Comparison of ENCODE assay signal across 13 cellular contexts in genomic region chr20:58647814-58648501, GRCh38. TPM values are rescaled to one million over a fixed set of nuclear protein-coding genes. Genes with fewer than 3 reads are reported as not detected.
DNase-seq lines count a peak whose midpoint lies in the region; ATAC-seq and TF ChIP-seq lines count a peak whose summit lies in the region.
"Had no signal": no experiment of that assay in that cellular context is flagged by ENCODE, and none has a peak within 500 bp of the region (broad histone marks: within the 10 kb centered on the region; RNA-seq: fewer than 3 reads in every experiment).

No MANE protein-coding gene starts in this region.

- peak overlapping the region; percentile 46; the same call in 1 of the 2 replicates for H4K91ac ChIP-seq in IMR-90 (ENCODE audit: insufficient read depth, low read depth, low read length)

- no peak overlapping the region; the same call in 1 of the 2 replicates for H3K18ac ChIP-seq in IMR-90 (ENCODE audit: low read depth, low read length)

- DNase-seq in AG08396 (ENCODE audit: low spot score) (peak; percentile 46), IMR-90 (peak; percentile 82), esophagus muscularis mucosa (ENCODE audit: extremely low spot score) (peak; percentile 90), pulmonary artery endothelial cell (ENCODE audit: low read depth, low spot score) (peak; percentile 63), NCI-H69 (lab: John Stamatoyannopoulos, UW) (no peak), Right ventricle myocardium inferior (ENCODE audit: missing footprints) (no peak), GM13976 (ENCODE audit: low spot score) (no peak)
- DNase-seq in effector CD8-positive, alpha-beta T cell (lab: John Stamatoyannopoulos, UW) = no peak
- DNase-seq: activated T-cell treated with anti-CD3 and anti-CD28 coated beads, Interleukin-2, amount 50 U/mL, for 72 hours; BE2C; ovary had no signal

- 0 out of 2 replicates have a peak overlapping the region, but pooled peaks have one; percentile 26 for H3K14ac ChIP-seq in IMR-90 (replicated peaks; ENCODE audit: low read depth, low read length)

- peak overlapping the region; percentile 28 to 57; a peak in 1 of 4 replicates for H4K8ac ChIP-seq in IMR-90 (ENCODE audit: low read depth in 2 of 2, low read length in 2 of 2)

- H2AK5ac ChIP-seq in IMR-90 (ENCODE audit: low read depth, low read length) = peak overlapping the region; percentile 70

- in situ Hi-C loops in IMR-90 (cut with MboI; ENCODE audit: low sequenced_read_pairs) (no loop called here), GM13976 (cut with MboI; ENCODE audit: low sequenced_read_pairs, unreplicated experiment) (loop anchor here (25.0 kb wide), 1 partner anchor 411 kb away; the partner anchor contains the start of gene ANKRD60)

- TF ChIP-seq POLR2A in IMR-90 (IDR thresholded peaks at IDR 0.05; ENCODE audit: low read depth, low read length) = no peak
- no peak for TF ChIP-seq POLR2A in esophagus muscularis mucosa (IDR thresholded peaks at IDR 0.05; ENCODE audit: low read depth)

- H3K4me1 ChIP-seq in IMR-90 (ENCODE audit: control insufficient read depth, insufficient read depth, low read length) (peaks cover 7% of the 10 kb centered on the region), esophagus muscularis mucosa (peaks cover 12 to 67% (median 60%) of the 10 kb centered on the region in 4 donors)

- no peak for TF ChIP-seq CTCF in IMR-90 (conservative IDR thresholded peaks at IDR 0.05; ENCODE audit: low read depth, low read length)
- no peak for TF ChIP-seq CTCF in esophagus muscularis mucosa (IDR thresholded peaks at IDR 0.05)
- TF ChIP-seq CTCF in GM13976 (IDR thresholded peaks at IDR 0.05; ENCODE audit: borderline replicate concordance, control extremely low read depth, extremely low read depth, insufficient read depth, missing control alignments) = no peak

- ATAC-seq in IMR-90 (ENCODE audit: low read depth) = no peak
- ATAC-seq in Right ventricle myocardium inferior = no peak
- ATAC-seq: activated T-cell treated with anti-CD3 and anti-CD28 coated beads, Interleukin-2, amount 50 U/mL, for 72 hours had no signal

- POLR2A ChIA-PET in IMR-90 (lab: Charles Lee; ENCODE audit: unreplicated experiment) = interaction anchor here (0.6 to 1.1 kb wide), 2 partner anchors 8 to 419 kb away, joined by 3 to 6 read pairs; partner anchors contain the start of gene ANKRD60

- peak overlapping the region; percentile 68; the same call in 2 of the 3 replicates for H2BK15ac ChIP-seq in IMR-90 (ENCODE audit: low read depth, low read length)

- no peak for TF ChIP-seq EP300 in esophagus muscularis mucosa (IDR thresholded peaks at IDR 0.05)

- peak overlapping the region; percentile 68 for H3K4ac ChIP-seq in IMR-90 (ENCODE audit: low read depth, low read length)

- H3K36me3 ChIP-seq in IMR-90 (ENCODE audit: control insufficient read depth, insufficient read depth, low read length) = no peaks in the 10 kb centered on the region
- no peaks in the 10 kb centered on the region for H3K36me3 ChIP-seq in esophagus muscularis mucosa
- H3K36me3 ChIP-seq: BE2C, ovary had no signal

- no peaks in the 10 kb centered on the region for H4K20me1 ChIP-seq in IMR-90 (ENCODE audit: insufficient read depth, low read length)

- H3K56ac ChIP-seq in IMR-90 (ENCODE audit: extremely low read depth, insufficient read depth, low read length) = no peak overlapping the region; the same call in 1 of the 2 replicates

- 0 out of 2 replicates have a peak overlapping the region, but pooled peaks have one; percentile 12 for H4K5ac ChIP-seq in IMR-90 (ENCODE audit: low read depth, low read length)

- H3K4me3 ChIP-seq in IMR-90 (ENCODE audit: insufficient read depth, low read depth, low read length) = no peak overlapping the region
- H3K4me3 ChIP-seq in esophagus muscularis mucosa = no peak overlapping the region
- H3K4me3 ChIP-seq: lung, ovary had no signal

- H3K27ac ChIP-seq in IMR-90 (ENCODE audit: insufficient read depth, low read length) (peak overlapping the region; percentile 20; the same call in 1 of the 2 replicates), esophagus muscularis mucosa (replicated peaks in 1 of 4) (peak overlapping the region; percentile 79 to 98 (median 92))
- H3K27ac ChIP-seq: ovary, VCaP had no signal

- H3K79me1 ChIP-seq in IMR-90 (ENCODE audit: low read depth in 1 of 2, low read length in 2 of 2) = peaks cover 6 to 15% of the 10 kb centered on the region in 2 experiments; a peak in 3 of 4 replicates

- H3K9me1 ChIP-seq in IMR-90 (ENCODE audit: insufficient read depth, low read length) = no peaks in the 10 kb centered on the region

- no CpG with 5 or more reads among the region's 12 CpGs for WGBS in IMR-90 (ENCODE audit: extremely low coverage in 2 of 2, insufficient read length in 1 of 2), 2 experiments
- WGBS in esophagus muscularis mucosa = 47% methylated on average over 7 of the region's 12 CpGs

- H2BK20ac ChIP-seq in IMR-90 (ENCODE audit: low read depth, low read length) = peak overlapping the region; percentile 45; the same call in 1 of the 2 replicates

- H3K27me3 ChIP-seq in IMR-90 (ENCODE audit: control insufficient read depth, insufficient read depth, low read length) (no peaks in the 10 kb centered on the region), esophagus muscularis mucosa (no peaks in the 10 kb centered on the region)
- H3K27me3 ChIP-seq: BE2C, ovary had no signal

- peak overlapping the region; percentile 10; the same call in 1 of the 2 replicates for H3K4me2 ChIP-seq in IMR-90 (ENCODE audit: low read depth, low read length)

- intact Hi-C loops in IMR-90 (cut with micrococcal nuclease) = no loop called here
- intact Hi-C loops in esophagus muscularis mucosa (cut with DNase I) = loop anchor here (2.0 kb wide), 1 partner anchor 409 kb away; no protein-coding TSS in a partner anchor
- intact Hi-C loops in Right ventricle myocardium inferior (cut with DNase I) = no loop called here

- H3K9me3 ChIP-seq in IMR-90 (ENCODE audit: control insufficient read depth, insufficient read depth, low read length) (no peaks in the 10 kb centered on the region), esophagus muscularis mucosa (no peaks in the 10 kb centered on the region)
- H3K9me3 ChIP-seq: BE2C, ovary had no signal

- H2BK120ac ChIP-seq in IMR-90 (ENCODE audit: low read depth, low read length) = peak overlapping the region; percentile 51

- CTCF ChIA-PET in IMR-90 (lab: Yijun Ruan, JAX) = interaction anchor here (0.5 to 1.3 kb wide), 5 partner anchors 26 to 409 kb away, joined by 3 to 6 read pairs (median 4); no protein-coding TSS in a partner anchor

- dilution Hi-C loops in IMR-90 (cut with HindIII; ENCODE audit: low sequenced_read_pairs, unreplicated experiment) = no loop called here

- H2AK9ac ChIP-seq in IMR-90 (replicated peaks; ENCODE audit: low read depth, low read length, poor library complexity) = no peak overlapping the region

- TF ChIP-seq RAD21 in IMR-90 (IDR thresholded peaks at IDR 0.05; ENCODE audit: low read length) = no peak

- no TSS peak for BruUV-seq in IMR-90 (replicated peaks; lab: Mats Ljungman, UMichigan)

- H3K9ac ChIP-seq in IMR-90 (ENCODE audit: low read depth, low read length) = no peak overlapping the region

- H3K23ac ChIP-seq in IMR-90 (ENCODE audit: low read depth, low read length) = peak overlapping the region; percentile 41; the same call in 1 of the 2 replicates

- H2BK5ac ChIP-seq in IMR-90 (ENCODE audit: low read depth, low read length, poor library complexity, severe bottlenecking) = no peak overlapping the region

- H2AFZ ChIP-seq in IMR-90 (replicated peaks; ENCODE audit: low read length, poor library complexity) = no peak overlapping the region

TF ChIP-seq in IMR-90, 13 proteins besides CTCF, POLR2A, EP300 and RAD21:
- TF ChIP-seq, protein P1, sequence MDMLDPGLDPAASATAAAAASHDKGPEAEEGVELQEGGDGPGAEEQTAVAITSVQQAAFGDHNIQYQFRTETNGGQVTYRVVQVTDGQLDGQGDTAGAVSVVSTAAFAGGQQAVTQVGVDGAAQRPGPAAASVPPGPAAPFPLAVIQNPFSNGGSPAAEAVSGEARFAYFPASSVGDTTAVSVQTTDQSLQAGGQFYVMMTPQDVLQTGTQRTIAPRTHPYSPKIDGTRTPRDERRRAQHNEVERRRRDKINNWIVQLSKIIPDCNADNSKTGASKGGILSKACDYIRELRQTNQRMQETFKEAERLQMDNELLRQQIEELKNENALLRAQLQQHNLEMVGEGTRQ (IDR thresholded peaks at IDR 0.05; ENCODE audit: low read depth, low read length) = no peak
- TF ChIP-seq RCOR1 (IDR thresholded peaks at IDR 0.05; ENCODE audit: insufficient replicate concordance, low read length) (no peak), MAZ (IDR thresholded peaks at IDR 0.05; ENCODE audit: borderline replicate concordance, low read depth, low read length) (no peak), RFX5 (IDR thresholded peaks at IDR 0.05; ENCODE audit: low read depth, low read length) (no peak), CEBPB (IDR thresholded peaks at IDR 0.05; ENCODE audit: low read depth, low read length) (no peak), MXI1 (IDR thresholded peaks at IDR 0.05; ENCODE audit: borderline replicate concordance, low read depth, low read length) (no peak), FOS (IDR thresholded peaks at IDR 0.05; ENCODE audit: low read depth, low read length) (peak; percentile 46; the same call in 1 of the 2 replicates)
TF ChIP-seq in IMR-90: peak in this region for 1.

RNA-seq across cellular contexts. Expression of gene STX16, which starts 3.1 kb away (rescaled TPM):
- total RNA-seq in IMR-90 (2012; rRNA removed) (26.9 and 29.4 TPM in 2 replicates), esophagus muscularis mucosa (10 to 100 TPM; 36.6 to 57.7 (median 43.5) TPM), pulmonary artery endothelial cell (45.6 and 54.9 TPM in 2 replicates), Right ventricle myocardium inferior (23.8 TPM)
- polyA plus RNA-seq in IMR-90 (2012; rRNA removed) = 48.5 and 58.2 TPM in 2 replicates
- 17.4 and 21.0 TPM in 2 replicates for polyA plus RNA-seq in IMR-90 (2012; cell fraction: cytosol; rRNA removed)
- polyA plus RNA-seq in IMR-90 (2012; cell fraction: nucleus; rRNA removed; ENCODE audit: low replicate concordance) = 118 and 306 TPM in 2 replicates

RNA-seq across cellular contexts. Expression of gene NPEPL1, which starts 44.6 kb away (rescaled TPM):
- total RNA-seq in IMR-90 (2012; rRNA removed) (6.3 and 7.2 TPM in 2 replicates), esophagus muscularis mucosa (10 to 100 TPM; 29.0 to 59.0 (median 50.5) TPM), pulmonary artery endothelial cell (25.5 and 39.2 TPM in 2 replicates), Right ventricle myocardium inferior (23.3 TPM)
- polyA plus RNA-seq in IMR-90 (2012; rRNA removed) = 10.4 and 10.7 TPM in 2 replicates
- 7.4 and 8.5 TPM in 2 replicates for polyA plus RNA-seq in IMR-90 (2012; cell fraction: cytosol; rRNA removed)
- 61.8 and 109 TPM in 2 replicates for polyA plus RNA-seq in IMR-90 (2012; cell fraction: nucleus; rRNA removed; ENCODE audit: low replicate concordance)

Comparison
In these comparisons a context has a peak if more than half of its experiments do, and no peak if none do; other contexts are left out.
1. DNase-seq: peak in AG08396 (single experiment), IMR-90 (single experiment), esophagus muscularis mucosa (single experiment) and pulmonary artery endothelial cell (single experiment); none in NCI-H69 (single experiment), Right ventricle myocardium inferior (single experiment), GM13976 (single experiment) and effector CD8-positive, alpha-beta T cell (single experiment).